ENCODE assay signal across 8 cellular contexts in genomic region chr19:52269338-52270261, GRCh38. TPM values are rescaled to one million over a fixed set of nuclear protein-coding genes. Genes with fewer than 3 reads are reported as not detected.
DNase-seq lines count a peak whose midpoint lies in the region; ATAC-seq and TF ChIP-seq lines count a peak whose summit lies in the region.

TSS of gene ZNF766 (plus strand) at chr19:52269587. CDS start at chr19:52269614, 27 bp downstream.

- H3K36me3 ChIP-seq in gastroesophageal sphincter: peaks cover 0 to 17% of the 10 kb centered on the region in 2 donors
- peaks cover 3% of the 10 kb centered on the region for H3K36me3 ChIP-seq in neutrophil

- peak; percentile 93 for DNase-seq in GDM1 (lab: John Stamatoyannopoulos, UW)
- peak; percentile 76 for DNase-seq in HFF-Myc (ENCODE audit: extremely low read depth, low read depth)
- DNase-seq in NAMALWA (ENCODE audit: low spot score): peak; percentile 94
- peak; percentile 87 for DNase-seq in SK-N-DZ (ENCODE audit: low spot score)
- DNase-seq in activated naive CD4-positive, alpha-beta T cell treated with anti-CD3 and anti-CD28 coated beads for 36 hours: peak; percentile 98
- peak; percentile 61 to 97 (median 94) for DNase-seq in substantia nigra (lab: John Stamatoyannopoulos, UW)

- intact Hi-C loops in activated naive CD4-positive, alpha-beta T cell treated with anti-CD3 and anti-CD28 coated beads for 36 hours (cut with micrococcal nuclease): loop anchor here (1.0 to 5.0 kb wide), 5 partner anchors 27 to 258 kb away; partner anchors contain the start of genes ZNF480, ZNF610, ZNF616 and ZNF808

- H3K9me3 ChIP-seq in gastroesophageal sphincter: no peaks in the 10 kb centered on the region
- no peaks in the 10 kb centered on the region for H3K9me3 ChIP-seq in neutrophil

- peaks cover 27% of the 10 kb centered on the region for H3K9me3 Mint-ChIP-seq in activated naive CD4-positive, alpha-beta T cell treated with anti-CD3 and anti-CD28 coated beads for 36 hours

- peak; percentile 69 to 80 for TF ChIP-seq POLR2A in gastroesophageal sphincter (IDR thresholded peaks at IDR 0.05)

- H3K27me3 ChIP-seq in gastroesophageal sphincter (no peaks in the 10 kb centered on the region), neutrophil (no peaks in the 10 kb centered on the region)

- H3K4me1 Mint-ChIP-seq in activated naive CD4-positive, alpha-beta T cell treated with anti-CD3 and anti-CD28 coated beads for 36 hours (ENCODE audit: low read depth): peaks cover 27% of the 10 kb centered on the region

- peak within 1 kb of the TSS; percentile 88 to 97 (median 96) for H3K27ac ChIP-seq in gastroesophageal sphincter
- peak within 1 kb of the TSS; percentile 97 for H3K27ac ChIP-seq in neutrophil
- peak within 1 kb of the TSS; percentile 79 for H3K27ac ChIP-seq in substantia nigra (ENCODE audit: low read depth, low read length, poor library complexity, severe bottlenecking)

- H3K27me3 Mint-ChIP-seq in activated naive CD4-positive, alpha-beta T cell treated with anti-CD3 and anti-CD28 coated beads for 36 hours (ENCODE audit: low read depth): no peaks in the 10 kb centered on the region

- TF ChIP-seq EP300 in gastroesophageal sphincter (IDR thresholded peaks at IDR 0.05): no peak

- peaks cover 3 to 47% (median 14%) of the 10 kb centered on the region in 3 donors for H3K4me1 ChIP-seq in gastroesophageal sphincter
- H3K4me1 ChIP-seq in neutrophil (ENCODE audit: control insufficient read depth in 1 of 2, insufficient read depth in 1 of 2, low read depth in 1 of 2, low read length in 1 of 2): peaks cover 14 to 17% of the 10 kb centered on the region in 2 experiments

- CTCF ChIA-PET in activated naive CD4-positive, alpha-beta T cell treated with anti-CD3 and anti-CD28 coated beads for 36 hours (lab: Charles Lee): no interaction called here

- no peak for TF ChIP-seq CTCF in HFF-Myc (IDR thresholded peaks at IDR 0.05; ENCODE audit: low read depth, low read length, missing control alignments)
- TF ChIP-seq CTCF in gastroesophageal sphincter (IDR thresholded peaks at IDR 0.05): no peak
- peak; percentile 47 for TF ChIP-seq CTCF in neutrophil (IDR thresholded peaks at IDR 0.05)

- WGBS in gastroesophageal sphincter (ENCODE audit: low coverage in 1 of 2), 2 donors: 3% methylated on average over 8 of the region's 70 CpGs; no CpG with 5 or more reads in 1 of the 2 donors

- peak within 1 kb of the TSS; percentile 91 for H3K27ac Mint-ChIP-seq in activated naive CD4-positive, alpha-beta T cell treated with anti-CD3 and anti-CD28 coated beads for 36 hours

- H3K4me3 Mint-ChIP-seq in activated naive CD4-positive, alpha-beta T cell treated with anti-CD3 and anti-CD28 coated beads for 36 hours: peak within 1 kb of the TSS; percentile 96

- H3K4me3 ChIP-seq in HFF-Myc (replicated peaks; ENCODE audit: low read depth, low read length) (peak within 1 kb of the TSS; percentile 89), gastroesophageal sphincter (peak within 1 kb of the TSS; percentile 81 to 96), neutrophil (ENCODE audit: low read depth in 1 of 2, low read length in 1 of 2) (peak within 1 kb of the TSS; percentile 75 to 96)

- peaks cover 42% of the 10 kb centered on the region for H3K36me3 Mint-ChIP-seq in activated naive CD4-positive, alpha-beta T cell treated with anti-CD3 and anti-CD28 coated beads for 36 hours (ENCODE audit: low read depth)

- ATAC-seq in gastroesophageal sphincter: peak; percentile 100

RNA-seq across cellular contexts. Expression of gene ZNF766, which starts in this region (rescaled TPM):
- 7.4 and 9.8 TPM in 2 replicates for polyA plus RNA-seq in SK-N-DZ (2014; cell fraction: cytosol; rRNA removed)
- polyA plus RNA-seq in SK-N-DZ (2014; cell fraction: nucleus; rRNA removed): 2.8 and 3.8 TPM in 2 replicates
- total RNA-seq in activated naive CD4-positive, alpha-beta T cell treated with anti-CD3 and anti-CD28 coated beads for 36 hours: 10 to 100 TPM; 22.3 to 23.6 TPM
- 10 to 100 TPM in 2 of 4 donors, 1 to 10 TPM in 2; 10.0 to 16.9 (median 10.3) TPM for total RNA-seq in gastroesophageal sphincter

Comparison
In these comparisons a context has a peak if more than half of its experiments do, and no peak if none do; other contexts are left out.
1. Peak in every context shown above with its lines: DNase-seq, ATAC-seq, H3K4me3 ChIP-seq and H3K27ac ChIP-seq.